ENCODE assay signal across 1 cellular context in the genomic region with DNA sequence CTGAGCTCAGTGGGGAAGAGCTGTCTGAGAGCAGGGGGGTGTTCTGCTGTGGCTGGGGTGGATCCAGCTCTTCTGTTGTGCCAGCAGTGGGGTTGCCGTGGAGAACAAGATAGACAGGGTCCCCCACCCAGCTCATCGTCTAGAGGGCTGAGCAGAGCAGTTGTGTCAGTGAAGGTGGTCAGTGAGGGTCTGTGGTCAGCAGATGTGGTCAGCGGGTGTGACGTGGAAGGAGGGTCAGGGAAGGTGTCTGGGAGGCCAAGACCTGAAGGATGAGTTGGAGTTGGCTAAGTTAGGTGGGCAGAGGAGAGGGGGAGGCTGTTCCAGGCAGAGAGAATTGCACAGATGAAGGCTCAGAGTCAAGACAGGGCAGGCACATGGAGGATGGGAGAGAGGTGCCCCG.
TF ChIP-seq lines count a peak whose summit lies in the region.

No MANE protein-coding gene starts in this region.

TF ChIP-seq in A549, 52 proteins besides CTCF, POLR2A, EP300 and RAD21 (continued from another document):
- TF ChIP-seq, protein P1, sequence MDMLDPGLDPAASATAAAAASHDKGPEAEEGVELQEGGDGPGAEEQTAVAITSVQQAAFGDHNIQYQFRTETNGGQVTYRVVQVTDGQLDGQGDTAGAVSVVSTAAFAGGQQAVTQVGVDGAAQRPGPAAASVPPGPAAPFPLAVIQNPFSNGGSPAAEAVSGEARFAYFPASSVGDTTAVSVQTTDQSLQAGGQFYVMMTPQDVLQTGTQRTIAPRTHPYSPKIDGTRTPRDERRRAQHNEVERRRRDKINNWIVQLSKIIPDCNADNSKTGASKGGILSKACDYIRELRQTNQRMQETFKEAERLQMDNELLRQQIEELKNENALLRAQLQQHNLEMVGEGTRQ (IDR thresholded peaks at IDR 0.05) = no peak
- no peak for TF ChIP-seq BHLHE40 (IDR thresholded peaks at IDR 0.05; ENCODE audit: low read depth, low read length)
- TF ChIP-seq NPAS2 (CRISPR knock-in tag; IDR thresholded peaks at IDR 0.05; ENCODE audit: borderline replicate concordance) = no peak
- no peak for TF ChIP-seq ZSCAN20 (CRISPR knock-in tag; IDR thresholded peaks at IDR 0.05)
